ENCODE assay signal across 21 cellular contexts in genomic region chr14:78310263-78310662, GRCh38.
DNase-seq lines count a peak whose midpoint lies in the region; FAIRE-seq and TF ChIP-seq lines count a peak whose summit lies in the region.
"Had no signal": no experiment of that assay in that cellular context is flagged by ENCODE, and none has a peak within 500 bp of the region (broad histone marks: within the 10 kb centered on the region; RNA-seq: fewer than 3 reads in every experiment).

No MANE protein-coding gene starts in this region.

- no peak overlapping the region for H2BK12ac ChIP-seq in H9 (ENCODE audit: insufficient read length, low read depth, low read length)

- H3K27ac ChIP-seq in transverse colon (no peak overlapping the region), H9 (ENCODE audit: insufficient read length, low read depth, low read length) (no peak overlapping the region)
- H3K27ac ChIP-seq: PC-9, RWPE1 had no signal

- no peaks in the 10 kb centered on the region for H3K27me3 Mint-ChIP-seq in H9 (ENCODE audit: low read depth)

- H3K27ac Mint-ChIP-seq in H9, result peak overlapping the region in 1 of 3 experiments; percentile 55; a peak in 2 of 7 replicates
- H3K27ac Mint-ChIP-seq: CD4-positive, CD25-positive, alpha-beta regulatory T cell; T-cell had no signal

- no peak overlapping the region for H3T11ph ChIP-seq in H9 (ENCODE audit: low read length)

- TF ChIP-seq CTCF in transverse colon (IDR thresholded peaks at IDR 0.05), result no peak
- no peak for TF ChIP-seq CTCF in H9 (conservative IDR thresholded peaks at IDR 0.05)

- H3K9me3 ChIP-seq in transverse colon (no peaks in the 10 kb centered on the region), H9 (ENCODE audit: control insufficient read depth, low read depth, low read length) (no peaks in the 10 kb centered on the region)
- H3K9me3 ChIP-seq: BE2C, Caco-2 had no signal

- no peak overlapping the region for H2BK120ac ChIP-seq in H9 (ENCODE audit: low read depth, low read length, poor library complexity, severe bottlenecking)

- peak; percentile 13 for FAIRE-seq in urothelium cell line (lab: Jason Lieb, UNC)
- FAIRE-seq: A204.1, GM12892, GM18507 had no signal

- no peak overlapping the region for H2AFZ ChIP-seq in H9 (ENCODE audit: low read length)
- H2AFZ ChIP-seq: PC-9 had no signal

- H3K9me3 Mint-ChIP-seq in H9, result no peaks in the 10 kb centered on the region
- H3K9me3 Mint-ChIP-seq: T-cell had no signal

- H4K20me1 ChIP-seq in H9 (ENCODE audit: control insufficient read depth, insufficient read depth, insufficient read length), result no peaks in the 10 kb centered on the region

- no peak overlapping the region for H2BK15ac ChIP-seq in H9 (ENCODE audit: low read depth, low read length)

- H4K5ac ChIP-seq in H9 (ENCODE audit: insufficient read length, low read depth, low read length), result no peak overlapping the region

- H3K79me1 ChIP-seq in H9 (ENCODE audit: insufficient read depth, low read depth, low read length, poor library complexity, severe bottlenecking), result no peaks in the 10 kb centered on the region

- H3K36me3 ChIP-seq in transverse colon, result no peaks in the 10 kb centered on the region
- H3K36me3 ChIP-seq: BE2C had no signal

- 87% methylated on average over 3 of the region's 3 CpGs; no CpG with 5 or more reads in 1 of the 2 donors for WGBS in transverse colon (ENCODE audit: low coverage in 1 of 2), 2 donors
- WGBS in H9 (ENCODE audit: extremely low coverage, insufficient read length, low lambda C conversion rate), result no CpG with 5 or more reads among the region's 3 CpGs

- H3K14ac ChIP-seq in H9 (ENCODE audit: insufficient read depth, low read length), result no peak overlapping the region

- H3K79me2 ChIP-seq in H9 (ENCODE audit: insufficient read depth, low read length), result no peaks in the 10 kb centered on the region

- intact Hi-C loops in transverse colon (cut with DNase I; ENCODE audit: low total_unique reads), result no loop called here

- no peak overlapping the region for H2AK5ac ChIP-seq in H9 (ENCODE audit: insufficient read length, low read length)

- H3K4me3 ChIP-seq in transverse colon, result no peak overlapping the region
- H3K4me3 ChIP-seq: PC-9 had no signal

- no peak overlapping the region for H2BK20ac ChIP-seq in H9 (ENCODE audit: low read depth, low read length, poor library complexity, severe bottlenecking)

- TF ChIP-seq EP300 in transverse colon (IDR thresholded peaks at IDR 0.05; ENCODE audit: low read depth), result no peak

- peaks cover 0 to 5% (median 0%) of the 10 kb centered on the region in 4 donors for H3K4me1 ChIP-seq in transverse colon
- no peaks in the 10 kb centered on the region for H3K4me1 ChIP-seq in H9 (ENCODE audit: insufficient read depth, low read length)
- H3K4me1 ChIP-seq: BE2C, Caco-2 had no signal

- no peak overlapping the region for H3K4me3 Mint-ChIP-seq in H9
- H3K4me3 Mint-ChIP-seq: CD4-positive, CD25-positive, alpha-beta regulatory T cell; T-cell had no signal

- peaks cover 12 to 22% of the 10 kb centered on the region in 2 experiments for H3K4me1 Mint-ChIP-seq in H9
- H3K4me1 Mint-ChIP-seq: CD4-positive, CD25-positive, alpha-beta regulatory T cell; T-cell had no signal

- in situ Hi-C loops in transverse colon (cut with MboI; ENCODE audit: low pct_ligation_motif_present in 1 of 4, low pct_unique_long_range_greater_than_20kb in 1 of 4, low sequenced_read_pairs in 3 of 4), result no loop called here

- H3K36me3 Mint-ChIP-seq in H9 (ENCODE audit: insufficient read depth in 1 of 3, low read depth in 3 of 3), result no peaks in the 10 kb centered on the region
- H3K36me3 Mint-ChIP-seq: CD4-positive, CD25-positive, alpha-beta regulatory T cell; T-cell had no signal

- H3K23ac ChIP-seq in H9 (ENCODE audit: insufficient read length, low read depth, low read length), result no peak overlapping the region

- H3K9ac ChIP-seq in H9 (ENCODE audit: extremely low read depth, insufficient read length, low read length), result no peak overlapping the region

- H3K23me2 ChIP-seq in H9 (ENCODE audit: insufficient read length, low read depth, low read length, poor library complexity, severe bottlenecking), result no peaks in the 10 kb centered on the region

- H4K91ac ChIP-seq in H9 (ENCODE audit: insufficient read length, low read depth, low read length), result no peak overlapping the region

- TF ChIP-seq POLR2A in transverse colon (IDR thresholded peaks at IDR 0.05), result no peak

- DNase-seq in NCI-H2081 (lab: John Stamatoyannopoulos, UW) (peak; percentile 22 to 42), NCI-H2081 treated with DMSO at 0.1 percent for 48 hours (lab: John Stamatoyannopoulos, UW) (no peak), NCI-H1092 treated with DMSO at 0.1 percent for 48 hours (lab: John Stamatoyannopoulos, UW) (peak; percentile 54), NCI-H345 treated with DMSO at 0.1 percent for 48 hours (lab: John Stamatoyannopoulos, UW; ENCODE audit: unreplicated experiment) (peak; percentile 24), urothelium cell line (ENCODE audit: low spot score) (no peak), transverse colon (no peak), H9 (no peak)
- DNase-seq: BE2C; Caco-2; CD4-positive, CD25-positive, alpha-beta regulatory T cell; MM.1S; NCI-H1105; NCI-H446; NCI-H526 treated with DMSO at 0.1 percent for 48 hours; PC-9; SIG-M5; T-cell had no signal

- H3K56ac ChIP-seq in H9 (ENCODE audit: insufficient read length, low read depth, low read length), result no peak overlapping the region

- no peak overlapping the region for H3K4ac ChIP-seq in H9 (ENCODE audit: low read depth, low read length)

- H3K18ac ChIP-seq in H9 (ENCODE audit: insufficient read length, low read depth, low read length), result no peak overlapping the region

- no peak overlapping the region for H2BK5ac ChIP-seq in H9 (ENCODE audit: insufficient read length, low read length)

- H3K27me3 ChIP-seq in transverse colon (no peaks in the 10 kb centered on the region), H9 (ENCODE audit: insufficient read depth, low read length) (no peaks in the 10 kb centered on the region)
- H3K27me3 ChIP-seq: BE2C had no signal

- no peak overlapping the region for H3K4me2 ChIP-seq in H9 (ENCODE audit: insufficient read depth, insufficient read length, low read length)
- H3K4me2 ChIP-seq: PC-9 had no signal

- no peak overlapping the region for H4K8ac ChIP-seq in H9 (replicated peaks; ENCODE audit: insufficient read length, low read depth, low read length)

Comparison
In these comparisons a context has a peak if more than half of its experiments do, and no peak if none do; other contexts are left out.
1. DNase-seq: peak in NCI-H2081 (2 of 2), NCI-H1092 treated with DMSO at 0.1 percent for 48 hours (single experiment) and NCI-H345 treated with DMSO at 0.1 percent for 48 hours (single experiment); none in NCI-H2081 treated with DMSO at 0.1 percent for 48 hours (single experiment), urothelium cell line (single experiment), transverse colon (single experiment) and H9 (single experiment).